5 cellular contexts compared by ENCODE assay signal in the genomic region with DNA sequence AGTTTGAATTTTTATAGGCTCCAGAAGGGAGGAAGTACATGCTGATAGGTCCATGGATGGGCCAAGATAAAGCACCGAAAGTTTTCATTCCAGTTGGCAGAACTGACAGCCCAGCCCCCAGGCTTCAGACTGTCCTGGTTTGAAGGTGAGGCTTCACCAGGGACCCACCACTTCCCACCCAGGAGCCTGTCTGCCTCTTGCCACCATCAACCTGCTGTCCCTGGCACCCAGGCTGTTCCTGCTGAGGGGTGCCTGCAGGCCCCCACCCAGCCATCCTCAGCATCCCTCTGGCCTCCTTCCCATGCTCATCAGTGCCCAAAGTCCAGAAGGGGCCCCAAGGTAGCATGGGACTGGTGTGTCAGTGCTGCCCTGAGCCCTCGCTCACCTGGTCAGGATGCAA.
"Had no signal": no experiment of that assay in that cellular context is flagged by ENCODE, and none has a peak within 500 bp of the region (broad histone marks: within the 10 kb centered on the region; RNA-seq: fewer than 3 reads in every experiment).

No MANE protein-coding gene starts in this region.

- FAIRE-seq: HepG2, HTR-8/SVneo, K562 had no signal

- DNase-seq: IMR-90 had no signal

- ATAC-seq: HepG2, K562 had no signal

- H3K4me3 ChIP-seq: K562 had no signal

- H3K27ac ChIP-seq: HL-60 had no signal
